Comparison of ENCODE assay signal across 23 cellular contexts in the genomic region with DNA sequence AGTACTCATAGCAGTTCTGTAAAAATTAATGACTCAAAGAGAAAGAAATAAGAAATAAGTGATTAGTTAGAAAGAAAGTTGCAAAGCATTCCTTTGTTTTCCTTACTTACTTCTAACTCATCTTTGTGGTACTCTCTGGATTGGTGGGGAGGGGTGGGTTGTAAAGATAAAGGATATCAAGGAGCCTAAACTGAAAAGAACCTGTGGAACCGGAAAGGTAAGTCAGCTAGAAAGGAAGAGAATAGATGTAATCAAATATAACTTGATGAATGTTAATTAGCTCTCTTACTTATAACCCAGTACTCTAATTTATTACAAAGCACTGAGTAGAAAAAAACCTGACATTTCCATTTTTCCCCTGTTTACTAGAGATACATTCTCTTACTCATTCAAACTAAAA.
"Had no signal": no experiment of that assay in that cellular context is flagged by ENCODE, and none has a peak within 500 bp of the region (broad histone marks: within the 10 kb centered on the region; RNA-seq: fewer than 3 reads in every experiment).

No MANE protein-coding gene starts in this region.

- H3K4me3 Mint-ChIP-seq: activated T-cell treated with anti-CD3 and anti-CD28 coated beads, Interleukin-2, amount 50 U/mL, for 4 hours; central memory CD8-positive, alpha-beta T cell; endodermal cell; nephron progenitor cell had no signal

- H3K27me3 ChIP-seq: ascending aorta, colonic mucosa, foreskin keratinocyte, left lung, thyroid gland had no signal

- H3K4me3 ChIP-seq: ascending aorta, colonic mucosa, left lung, thyroid gland had no signal

- H3K27ac ChIP-seq: ascending aorta, colonic mucosa, foreskin keratinocyte, left lung, thyroid gland had no signal

- DNase-seq: activated CD4-positive, alpha-beta T cell treated with anti-CD3 and anti-CD28 coated beads, Interleukin-2, amount 50 U/mL, for 1 hour; activated CD4-positive, CD25-positive, alpha-beta regulatory T cell treated with anti-CD3 and anti-CD28 coated beads, Interleukin-2, amount 50 U/mL, for 72 hours; activated CD8-positive, alpha-beta memory T cell treated with anti-CD3 and anti-CD28 coated beads, Interleukin-2, amount 50 U/mL, for 4 hours; activated naive CD4-positive, alpha-beta T cell treated with anti-CD3 and anti-CD28 coated beads, Interleukin-2, amount 50 U/mL, for 16 hours; activated T-cell treated with anti-CD3 and anti-CD28 coated beads, Interleukin-2, amount 50 U/mL, for 4 hours; colonic mucosa; endodermal cell; foreskin keratinocyte; hypothalamus; kidney; left lung; mammary epithelial cell; nephron progenitor cell; occipital lobe; posterior cingulate gyrus; retina; stimulated activated CD4-positive, alpha-beta T cell treated with anti-CD3 and anti-CD28 coated beads, Interleukin-12 subunit alpha, Interleukin-12 subunit beta, amount 100 ng/mL, for 4 hours; stimulated activated CD4-positive, alpha-beta T cell treated with anti-CD3 and anti-CD28 coated beads, Interleukin-1b, Interleukin-23, amount 100 ng/mL, for 48 hours; stimulated activated CD8-positive, alpha-beta memory T cell treated with anti-CD3 and anti-CD28 coated beads, Interleukin-4, amount 100 ng/mL, for 48 hours; stimulated activated naive CD4-positive, alpha-beta T cell treated with Interleukin-2 at 50 U/mL for 16 hours; thyroid gland had no signal

- ATAC-seq: activated T-cell treated with anti-CD3 and anti-CD28 coated beads, Interleukin-2, amount 50 U/mL, for 4 hours; foreskin keratinocyte; left lung had no signal

- H3K36me3 ChIP-seq: ascending aorta, colonic mucosa, left lung, thyroid gland had no signal

- H3K27ac Mint-ChIP-seq: endodermal cell, nephron progenitor cell had no signal

- H3K4me1 ChIP-seq: ascending aorta, colonic mucosa had no signal

- H3K4me1 Mint-ChIP-seq: central memory CD8-positive, alpha-beta T cell had no signal

- H3K9me3 Mint-ChIP-seq: activated T-cell treated with anti-CD3 and anti-CD28 coated beads, Interleukin-2, amount 50 U/mL, for 4 hours; central memory CD8-positive, alpha-beta T cell; endodermal cell; nephron progenitor cell had no signal

- H3K9me3 ChIP-seq: ascending aorta, colonic mucosa, left lung, thyroid gland had no signal
